ENCODE assay signal across 16 cellular contexts in genomic region chr13:50993908-50994307, GRCh38.
DNase-seq lines count a peak whose midpoint lies in the region; ATAC-seq lines count a peak whose summit lies in the region.
"Had no signal": no experiment of that assay in that cellular context is flagged by ENCODE, and none has a peak within 500 bp of the region (broad histone marks: within the 10 kb centered on the region; RNA-seq: fewer than 3 reads in every experiment).

No MANE protein-coding gene starts in this region.

- no peak overlapping the region for H3K4me3 ChIP-seq in GM23248
- H3K4me3 ChIP-seq: transverse colon had no signal

- intact Hi-C loops in sciatic nerve (cut with DNase I) = no loop called here

- H2AFZ ChIP-seq in GM23248 = no peak overlapping the region
- H2AFZ ChIP-seq: parathyroid adenoma had no signal

- H3F3A ChIP-seq in GM23248 (ENCODE audit: insufficient read depth) = no peaks in the 10 kb centered on the region

- in situ Hi-C loops in GM23248 (cut with MboI) = no loop called here

- H4K20me1 ChIP-seq in GM23248 (ENCODE audit: insufficient read depth) = no peaks in the 10 kb centered on the region

- peak; percentile 37 for DNase-seq in GM23248
- peak; percentile 57 for DNase-seq in NCI-H2171 treated with DMSO at 0.1 percent for 48 hours (lab: John Stamatoyannopoulos, UW)
- peak; percentile 49 for DNase-seq in fibroblast of peridontal ligament (ENCODE audit: extremely low read depth)
- DNase-seq in sciatic nerve (ENCODE audit: low spot score) = no peak
- DNase-seq in NCI-H2029 treated with DMSO at 0.1 percent for 48 hours (lab: John Stamatoyannopoulos, UW) = no peak
- DNase-seq: activated CD4-positive, alpha-beta T cell treated with anti-CD3 and anti-CD28 coated beads for 1 hour; activated gamma-delta T cell; anterior cingulate cortex; cortex of kidney; DMS53; SIG-M5; transverse colon had no signal

- H3K27me3 ChIP-seq in GM23248 (replicated peaks; ENCODE audit: insufficient read depth) = peaks cover 14% of the 10 kb centered on the region
- H3K27me3 ChIP-seq: transverse colon had no signal

- no peaks in the 10 kb centered on the region for H3K79me2 ChIP-seq in GM23248 (ENCODE audit: insufficient read depth)
- H3K79me2 ChIP-seq: parathyroid adenoma had no signal

- no peaks in the 10 kb centered on the region for H3K9me3 ChIP-seq in GM23248 (ENCODE audit: low read depth)
- H3K9me3 ChIP-seq: transverse colon had no signal

- H3K9ac ChIP-seq in GM23248 = no peak overlapping the region
- H3K9ac ChIP-seq: parathyroid adenoma had no signal

- H3K27ac ChIP-seq in GM23248 = no peak overlapping the region
- H3K27ac ChIP-seq: C4-2B, parathyroid adenoma had no signal

- no peaks in the 10 kb centered on the region for H3K4me1 ChIP-seq in GM23248 (ENCODE audit: insufficient read depth)
- H3K4me1 ChIP-seq: parathyroid adenoma had no signal

- no peak overlapping the region for H3K4me2 ChIP-seq in GM23248 (ENCODE audit: unreplicated experiment)

- no peaks in the 10 kb centered on the region for H3K9me2 ChIP-seq in GM23248 (ENCODE audit: insufficient read depth)

- WGBS in GM23248 (ENCODE audit: low coverage in 1 of 2, low lambda C conversion rate in 2 of 2, missing lambda C conversion rate in 2 of 2), 2 experiments = 32 to 44% methylated on average over 4 to 5 of the region's 5 CpGs

- ATAC-seq in sciatic nerve = peak; percentile 75
- ATAC-seq in GM21786 (IDR thresholded peaks at IDR 0.05; ENCODE audit: unreplicated experiment) = no peak
- ATAC-seq in HG02981 (IDR thresholded peaks at IDR 0.05; ENCODE audit: unreplicated experiment) = no peak

- no peaks in the 10 kb centered on the region for H3K36me3 ChIP-seq in GM23248 (ENCODE audit: low read depth)
- H3K36me3 ChIP-seq: transverse colon had no signal

Comparison
In these comparisons a context has a peak if more than half of its experiments do, and no peak if none do; other contexts are left out.
1. DNase-seq: peak in GM23248 (single experiment), NCI-H2171 treated with DMSO at 0.1 percent for 48 hours (single experiment) and fibroblast of peridontal ligament (single experiment); none in sciatic nerve (single experiment) and NCI-H2029 treated with DMSO at 0.1 percent for 48 hours (single experiment).